15 cellular contexts compared by ENCODE assay signal in the genomic region with DNA sequence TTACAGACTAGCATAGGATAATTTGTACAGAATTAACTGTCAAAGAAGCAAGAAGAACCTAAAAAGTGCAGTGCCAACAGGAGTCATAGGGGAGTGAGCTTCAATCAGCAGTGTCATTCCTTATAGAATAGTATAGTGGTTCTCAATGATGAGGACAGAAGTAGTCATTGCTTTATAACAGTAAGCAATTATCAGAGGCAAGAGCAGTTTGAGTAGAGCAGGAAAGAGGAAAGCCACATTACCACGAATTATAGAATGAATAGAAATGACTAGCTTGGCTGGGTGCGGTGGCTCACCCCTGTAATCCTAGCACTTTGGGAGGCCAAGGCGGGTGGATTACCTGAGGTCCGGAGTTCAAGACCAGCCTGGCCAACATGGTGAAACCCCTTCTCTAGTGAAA.
DNase-seq lines count a peak whose midpoint lies in the region; ATAC-seq and TF ChIP-seq lines count a peak whose summit lies in the region.
"Had no signal": no experiment of that assay in that cellular context is flagged by ENCODE, and none has a peak within 500 bp of the region (broad histone marks: within the 10 kb centered on the region; RNA-seq: fewer than 3 reads in every experiment).

No MANE protein-coding gene starts in this region.

- WGBS in IMR-90 (ENCODE audit: extremely low coverage in 2 of 2, insufficient read length in 1 of 2), 2 experiments = 100% methylated on average over 3 of the region's 4 CpGs; no CpG with 5 or more reads in 1 of the 2 experiments

- no peak overlapping the region for H2BK20ac ChIP-seq in IMR-90 (ENCODE audit: low read depth, low read length)

- no peak for TF ChIP-seq RAD21 in IMR-90 (IDR thresholded peaks at IDR 0.05; ENCODE audit: low read length)

- no peak overlapping the region for H4K8ac ChIP-seq in IMR-90 (ENCODE audit: low read depth in 2 of 2, low read length in 2 of 2)

- no peak overlapping the region for H2AK5ac ChIP-seq in IMR-90 (ENCODE audit: low read depth, low read length)

- POLR2A ChIA-PET in activated naive CD8-positive, alpha-beta T cell treated with anti-CD3 and anti-CD28 coated beads, Interleukin-2, amount 10 ng/mL, durations not matched to agents 7 days and 5 days (lab: Charles Lee) = interaction anchor here (0.6 to 1.3 kb wide), 4 partner anchors 12 to 31 kb away, joined by 3 to 6 read pairs (median 4); no protein-coding TSS in a partner anchor
- POLR2A ChIA-PET in IMR-90 (lab: Charles Lee; ENCODE audit: unreplicated experiment) (no interaction called here), WTC11 (lab: Charles Lee) (no interaction called here)
- POLR2A ChIA-PET in activated CD8-positive, alpha-beta T cell treated with anti-CD3 and anti-CD28 coated beads for 36 hours (lab: Charles Lee) = interaction anchor here (0.6 kb wide), 1 partner anchor 14 kb away, joined by 3 read pairs; no protein-coding TSS in a partner anchor

- TF ChIP-seq POLR2A in IMR-90 (IDR thresholded peaks at IDR 0.05; ENCODE audit: low read depth, low read length) = no peak

- H3K56ac ChIP-seq in IMR-90 (ENCODE audit: extremely low read depth, insufficient read depth, low read length) = no peak overlapping the region

- H4K5ac ChIP-seq in IMR-90 (ENCODE audit: low read depth, low read length) = no peak overlapping the region

- H4K20me1 ChIP-seq in IMR-90 (ENCODE audit: insufficient read depth, low read length) = no peaks in the 10 kb centered on the region

- H3K36me3 Mint-ChIP-seq in activated naive CD8-positive, alpha-beta T cell treated with anti-CD3 and anti-CD28 coated beads, Interleukin-2, amount 10 ng/mL, durations not matched to agents 7 days and 5 days = peaks cover 12% of the 10 kb centered on the region
- H3K36me3 Mint-ChIP-seq in activated naive CD8-positive, alpha-beta T cell treated with anti-CD3 and anti-CD28 coated beads for 36 hours = no peaks in the 10 kb centered on the region
- no peaks in the 10 kb centered on the region for H3K36me3 Mint-ChIP-seq in WTC11
- no peaks in the 10 kb centered on the region for H3K36me3 Mint-ChIP-seq in stimulated activated effector memory CD8-positive, alpha-beta T cell treated with anti-CD3 and anti-CD28 coated beads, Interleukin-12 subunit alpha, Interleukin-12 subunit beta, amount 100 ng/mL, for 72 hours
- no peaks in the 10 kb centered on the region for H3K36me3 Mint-ChIP-seq in activated CD8-positive, alpha-beta T cell treated with anti-CD3 and anti-CD28 coated beads for 36 hours (ENCODE audit: low read depth)
- H3K36me3 Mint-ChIP-seq: CD4-positive, alpha-beta memory T cell had no signal

- no peak overlapping the region for H3K23ac ChIP-seq in IMR-90 (ENCODE audit: low read depth, low read length)

- peak; percentile 65 for ATAC-seq in activated naive CD8-positive, alpha-beta T cell treated with anti-CD3 and anti-CD28 coated beads, Interleukin-2, amount 10 ng/mL, durations not matched to agents 7 days and 5 days (ENCODE audit: low read depth)
- ATAC-seq in IMR-90 (ENCODE audit: low read depth) (no peak), WTC11 (no peak)
- peak; percentile 55 for ATAC-seq in stimulated activated effector memory CD8-positive, alpha-beta T cell treated with anti-CD3 and anti-CD28 coated beads, Interleukin-12 subunit alpha, Interleukin-12 subunit beta, amount 100 ng/mL, for 72 hours
- ATAC-seq in activated CD8-positive, alpha-beta T cell treated with anti-CD3 and anti-CD28 coated beads for 36 hours = no peak

- peaks cover 5% of the 10 kb centered on the region for H3K9me3 Mint-ChIP-seq in activated naive CD8-positive, alpha-beta T cell treated with anti-CD3 and anti-CD28 coated beads, Interleukin-2, amount 10 ng/mL, durations not matched to agents 7 days and 5 days
- H3K9me3 Mint-ChIP-seq in activated naive CD8-positive, alpha-beta T cell treated with anti-CD3 and anti-CD28 coated beads for 36 hours = peaks cover 1% of the 10 kb centered on the region
- H3K9me3 Mint-ChIP-seq in WTC11 = peaks cover 4% of the 10 kb centered on the region; the same call in 1 of the 2 replicates
- H3K9me3 Mint-ChIP-seq in stimulated activated effector memory CD8-positive, alpha-beta T cell treated with anti-CD3 and anti-CD28 coated beads, Interleukin-12 subunit alpha, Interleukin-12 subunit beta, amount 100 ng/mL, for 72 hours = no peaks in the 10 kb centered on the region
- H3K9me3 Mint-ChIP-seq in activated CD8-positive, alpha-beta T cell treated with anti-CD3 and anti-CD28 coated beads for 36 hours = no peaks in the 10 kb centered on the region

- H3K36me3 ChIP-seq in IMR-90 (ENCODE audit: control insufficient read depth, insufficient read depth, low read length) = no peaks in the 10 kb centered on the region

- CTCF ChIA-PET in IMR-90 (lab: Yijun Ruan, JAX) (no interaction called here), WTC11 (lab: Charles Lee) (interaction anchor here (1.0 to 1.6 kb wide), 2 partner anchors 14 to 159 kb away, joined by 3 to 4 read pairs; no protein-coding TSS in a partner anchor)
- CTCF ChIA-PET in activated CD8-positive, alpha-beta T cell treated with anti-CD3 and anti-CD28 coated beads for 36 hours (lab: Charles Lee) = no interaction called here

- H3K27ac Mint-ChIP-seq in activated naive CD8-positive, alpha-beta T cell treated with anti-CD3 and anti-CD28 coated beads, Interleukin-2, amount 10 ng/mL, durations not matched to agents 7 days and 5 days = no peak overlapping the region
- no peak overlapping the region for H3K27ac Mint-ChIP-seq in activated naive CD8-positive, alpha-beta T cell treated with anti-CD3 and anti-CD28 coated beads for 36 hours
- H3K27ac Mint-ChIP-seq in WTC11 = peak overlapping the region; percentile 2; the same call in 1 of the 2 replicates
- H3K27ac Mint-ChIP-seq in stimulated activated effector memory CD8-positive, alpha-beta T cell treated with anti-CD3 and anti-CD28 coated beads, Interleukin-12 subunit alpha, Interleukin-12 subunit beta, amount 100 ng/mL, for 72 hours = no peak overlapping the region
- H3K27ac Mint-ChIP-seq in activated CD8-positive, alpha-beta T cell treated with anti-CD3 and anti-CD28 coated beads for 36 hours = no peak overlapping the region

- no peak overlapping the region for H4K91ac ChIP-seq in IMR-90 (ENCODE audit: insufficient read depth, low read depth, low read length)

- intact Hi-C loops in IMR-90 (cut with micrococcal nuclease) = no loop called here
- intact Hi-C loops in activated CD8-positive, alpha-beta T cell treated with anti-CD3 and anti-CD28 coated beads for 36 hours (cut with micrococcal nuclease) = no loop called here

- H3K4me3 Mint-ChIP-seq in activated naive CD8-positive, alpha-beta T cell treated with anti-CD3 and anti-CD28 coated beads, Interleukin-2, amount 10 ng/mL, durations not matched to agents 7 days and 5 days = peak overlapping the region; percentile 4
- no peak overlapping the region for H3K4me3 Mint-ChIP-seq in activated naive CD8-positive, alpha-beta T cell treated with anti-CD3 and anti-CD28 coated beads for 36 hours
- H3K4me3 Mint-ChIP-seq in WTC11 = no peak overlapping the region
- H3K4me3 Mint-ChIP-seq in stimulated activated effector memory CD8-positive, alpha-beta T cell treated with anti-CD3 and anti-CD28 coated beads, Interleukin-12 subunit alpha, Interleukin-12 subunit beta, amount 100 ng/mL, for 72 hours = no peak overlapping the region
- H3K4me3 Mint-ChIP-seq in activated CD8-positive, alpha-beta T cell treated with anti-CD3 and anti-CD28 coated beads for 36 hours = no peak overlapping the region
- H3K4me3 Mint-ChIP-seq: CD4-positive, alpha-beta memory T cell had no signal

- H2BK120ac ChIP-seq in IMR-90 (ENCODE audit: low read depth, low read length) = no peak overlapping the region

- H3K9ac ChIP-seq in IMR-90 (ENCODE audit: low read depth, low read length) = no peak overlapping the region

- no peaks in the 10 kb centered on the region for H3K27me3 Mint-ChIP-seq in activated naive CD8-positive, alpha-beta T cell treated with anti-CD3 and anti-CD28 coated beads, Interleukin-2, amount 10 ng/mL, durations not matched to agents 7 days and 5 days
- no peaks in the 10 kb centered on the region for H3K27me3 Mint-ChIP-seq in activated naive CD8-positive, alpha-beta T cell treated with anti-CD3 and anti-CD28 coated beads for 36 hours
- H3K27me3 Mint-ChIP-seq in WTC11 (ENCODE audit: low read depth) = no peaks in the 10 kb centered on the region
- H3K27me3 Mint-ChIP-seq in activated CD8-positive, alpha-beta T cell treated with anti-CD3 and anti-CD28 coated beads for 36 hours = no peaks in the 10 kb centered on the region
- H3K27me3 Mint-ChIP-seq: CD4-positive, alpha-beta memory T cell had no signal

- no peaks in the 10 kb centered on the region for H3K27me3 ChIP-seq in IMR-90 (ENCODE audit: control insufficient read depth, insufficient read depth, low read length)

- no peaks in the 10 kb centered on the region for H3K4me1 ChIP-seq in IMR-90 (ENCODE audit: control insufficient read depth, insufficient read depth, low read length)

- H3K4me1 Mint-ChIP-seq in activated naive CD8-positive, alpha-beta T cell treated with anti-CD3 and anti-CD28 coated beads, Interleukin-2, amount 10 ng/mL, durations not matched to agents 7 days and 5 days = peaks cover 12% of the 10 kb centered on the region
- no peaks in the 10 kb centered on the region for H3K4me1 Mint-ChIP-seq in activated naive CD8-positive, alpha-beta T cell treated with anti-CD3 and anti-CD28 coated beads for 36 hours
- H3K4me1 Mint-ChIP-seq in WTC11 = peaks cover 23% of the 10 kb centered on the region
- peaks cover 7% of the 10 kb centered on the region for H3K4me1 Mint-ChIP-seq in stimulated activated effector memory CD8-positive, alpha-beta T cell treated with anti-CD3 and anti-CD28 coated beads, Interleukin-12 subunit alpha, Interleukin-12 subunit beta, amount 100 ng/mL, for 72 hours
- no peaks in the 10 kb centered on the region for H3K4me1 Mint-ChIP-seq in activated CD8-positive, alpha-beta T cell treated with anti-CD3 and anti-CD28 coated beads for 36 hours (ENCODE audit: low read depth)

- no peaks in the 10 kb centered on the region for H3K79me1 ChIP-seq in IMR-90 (ENCODE audit: low read depth in 1 of 2, low read length in 2 of 2)

- no peak overlapping the region for H2BK5ac ChIP-seq in IMR-90 (ENCODE audit: low read depth, low read length, poor library complexity, severe bottlenecking)

- no peak overlapping the region for H3K4ac ChIP-seq in IMR-90 (ENCODE audit: low read depth, low read length)

- no TSS peak for BruUV-seq in IMR-90 (replicated peaks; lab: Mats Ljungman, UMichigan)

- no peaks in the 10 kb centered on the region for H3K9me1 ChIP-seq in IMR-90 (ENCODE audit: insufficient read depth, low read length)

- in situ Hi-C loops in IMR-90 (cut with MboI; ENCODE audit: low sequenced_read_pairs) = no loop called here

- no peak overlapping the region for H2AFZ ChIP-seq in IMR-90 (replicated peaks; ENCODE audit: low read length, poor library complexity)

- no peak overlapping the region for H3K4me3 ChIP-seq in IMR-90 (ENCODE audit: insufficient read depth, low read depth, low read length)

- dilution Hi-C loops in IMR-90 (cut with HindIII; ENCODE audit: low sequenced_read_pairs, unreplicated experiment) = no loop called here

- H3K27ac ChIP-seq in IMR-90 (ENCODE audit: insufficient read depth, low read length) = no peak overlapping the region

- H3K14ac ChIP-seq in IMR-90 (replicated peaks; ENCODE audit: low read depth, low read length) = no peak overlapping the region

- H2BK15ac ChIP-seq in IMR-90 (ENCODE audit: low read depth, low read length) = 0 out of 3 replicates have a peak overlapping the region, but pooled peaks have one; percentile 44

- no peak overlapping the region for H2AK9ac ChIP-seq in IMR-90 (replicated peaks; ENCODE audit: low read depth, low read length, poor library complexity)

- no peak overlapping the region; the same call in 1 of the 2 replicates for H3K4me2 ChIP-seq in IMR-90 (ENCODE audit: low read depth, low read length)

- H3K9me3 ChIP-seq in IMR-90 (ENCODE audit: control insufficient read depth, insufficient read depth, low read length) = no peaks in the 10 kb centered on the region

- no peak for DNase-seq in activated naive CD8-positive, alpha-beta T cell treated with anti-CD3 and anti-CD28 coated beads, Interleukin-2, amount 10 ng/mL, durations not matched to agents 7 days and 5 days
- no peak for DNase-seq in activated naive CD8-positive, alpha-beta T cell treated with anti-CD3 and anti-CD28 coated beads for 36 hours
- DNase-seq in IMR-90 (no peak), WTC11 (ENCODE audit: low spot score) (no peak), DMS153 (lab: John Stamatoyannopoulos, UW) (no peak)
- DNase-seq in stimulated activated effector memory CD8-positive, alpha-beta T cell treated with anti-CD3 and anti-CD28 coated beads, Interleukin-12 subunit alpha, Interleukin-12 subunit beta, amount 100 ng/mL, for 72 hours (ENCODE audit: low spot score in 2 of 2) = no peak
- no peak for DNase-seq in activated CD8-positive, alpha-beta T cell treated with anti-CD3 and anti-CD28 coated beads for 36 hours
- DNase-seq: C1 segment of cervical spinal cord; Calu3; CD4-positive, alpha-beta memory T cell; COR-L47; DND-41; GOT3; H7; HCEC 1CT had no signal

- H3K18ac ChIP-seq in IMR-90 (ENCODE audit: low read depth, low read length) = no peak overlapping the region

- TF ChIP-seq CTCF in IMR-90 (conservative IDR thresholded peaks at IDR 0.05; ENCODE audit: low read depth, low read length) (no peak), WTC11 (IDR thresholded peaks at IDR 0.05) (no peak)
- TF ChIP-seq CTCF in activated CD8-positive, alpha-beta T cell treated with anti-CD3 and anti-CD28 coated beads for 36 hours (IDR thresholded peaks at IDR 0.05) = no peak

Comparison
In these comparisons a context has a peak if more than half of its experiments do, and no peak if none do; other contexts are left out.
1. ATAC-seq: peak in activated naive CD8-positive, alpha-beta T cell treated with anti-CD3 and anti-CD28 coated beads, Interleukin-2, amount 10 ng/mL, durations not matched to agents 7 days and 5 days (single experiment) and stimulated activated effector memory CD8-positive, alpha-beta T cell treated with anti-CD3 and anti-CD28 coated beads, Interleukin-12 subunit alpha, Interleukin-12 subunit beta, amount 100 ng/mL, for 72 hours (single experiment); none in IMR-90 (single experiment), WTC11 (single experiment) and activated CD8-positive, alpha-beta T cell treated with anti-CD3 and anti-CD28 coated beads for 36 hours (single experiment).
2. POLR2A ChIA-PET loops: an anchor here in activated naive CD8-positive, alpha-beta T cell treated with anti-CD3 and anti-CD28 coated beads, Interleukin-2, amount 10 ng/mL, durations not matched to agents 7 days and 5 days (0.6 to 1.3 kb wide) and activated CD8-positive, alpha-beta T cell treated with anti-CD3 and anti-CD28 coated beads for 36 hours (0.6 kb wide); none called in IMR-90 and WTC11.